Comparison of ENCODE assay signal across 9 cellular contexts in genomic region chr19:1872807-1873523, GRCh38. TPM values are rescaled to one million over a fixed set of nuclear protein-coding genes. Genes with fewer than 3 reads are reported as not detected.
DNase-seq lines count a peak whose midpoint lies in the region; ATAC-seq and TF ChIP-seq lines count a peak whose summit lies in the region.
"Had no signal": no experiment of that assay in that cellular context is flagged by ENCODE, and none has a peak within 500 bp of the region (broad histone marks: within the 10 kb centered on the region; RNA-seq: fewer than 3 reads in every experiment).

No MANE protein-coding gene starts in this region.

- peak overlapping the region; percentile 99 for H3K4me3 Mint-ChIP-seq in central memory CD8-positive, alpha-beta T cell
- H3K4me3 Mint-ChIP-seq in naive thymus-derived CD4-positive, alpha-beta T cell: peak overlapping the region in 6 of 10 donors; percentile 16 to 98 (median 26)

- DNase-seq in heart left ventricle (no peak), Right ventricle myocardium inferior (ENCODE audit: missing footprints) (no peak), upper lobe of left lung (no peak), SHP77 (lab: John Stamatoyannopoulos, UW) (no peak), DMS79 treated with DMSO at 0.1 percent for 48 hours (lab: John Stamatoyannopoulos, UW) (no peak)
- no peak for DNase-seq in central memory CD8-positive, alpha-beta T cell (ENCODE audit: low spot score in 2 of 2)
- DNase-seq in naive thymus-derived CD4-positive, alpha-beta T cell: no peak
- DNase-seq in effector memory CD4-positive, alpha-beta T cell: no peak
- DNase-seq: NCI-H1694 treated with DMSO at 0.1 percent for 48 hours had no signal

- peaks cover 36% of the 10 kb centered on the region for H3K36me3 Mint-ChIP-seq in central memory CD8-positive, alpha-beta T cell (ENCODE audit: insufficient read depth)
- peaks cover 0 to 13% (median 0%) of the 10 kb centered on the region in 5 donors for H3K36me3 Mint-ChIP-seq in naive thymus-derived CD4-positive, alpha-beta T cell

- H3K27ac Mint-ChIP-seq in central memory CD8-positive, alpha-beta T cell (ENCODE audit: low read depth): no peak overlapping the region
- peak overlapping the region in 5 of 9 donors; percentile 21 to 96 (median 63) for H3K27ac Mint-ChIP-seq in naive thymus-derived CD4-positive, alpha-beta T cell

- TF ChIP-seq POLR2A in heart left ventricle (IDR thresholded peaks at IDR 0.05) (no peak), upper lobe of left lung (IDR thresholded peaks at IDR 0.05) (no peak)

- H3K27ac ChIP-seq in heart left ventricle: peak overlapping the region; percentile 87 to 98 (median 94)
- peak overlapping the region; percentile 98 for H3K27ac ChIP-seq in naive thymus-derived CD4-positive, alpha-beta T cell (ENCODE audit: low read depth, low read length)
- H3K27ac ChIP-seq in upper lobe of left lung: peak overlapping the region; percentile 64 to 96 (median 84)
- no peak overlapping the region for H3K27ac ChIP-seq in effector memory CD4-positive, alpha-beta T cell (ENCODE audit: insufficient read depth, low read length, poor library complexity, severe bottlenecking)

- intact Hi-C loops in heart left ventricle (cut with DNase I) (no loop called here), Right ventricle myocardium inferior (cut with DNase I) (no loop called here)
- intact Hi-C loops in naive thymus-derived CD4-positive, alpha-beta T cell (cut with micrococcal nuclease): no loop called here

- CTCF ChIA-PET in naive thymus-derived CD4-positive, alpha-beta T cell (lab: Charles Lee): interaction anchor here (0.5 kb wide), 2 partner anchors 24 to 30 kb away, joined by 3 to 7 read pairs; no protein-coding TSS in a partner anchor

- 64 to 78% (median 70%) methylated on average over 9 to 25 of the region's 25 CpGs for WGBS in heart left ventricle, 4 donors
- 73 to 88% methylated on average over 12 to 17 of the region's 25 CpGs for WGBS in upper lobe of left lung, 2 donors

- H3K27me3 ChIP-seq in heart left ventricle: no peaks in the 10 kb centered on the region
- no peaks in the 10 kb centered on the region for H3K27me3 ChIP-seq in naive thymus-derived CD4-positive, alpha-beta T cell (ENCODE audit: control insufficient read depth in 2 of 2, insufficient read depth in 2 of 2, low read length in 2 of 2)
- H3K27me3 ChIP-seq in upper lobe of left lung: no peaks in the 10 kb centered on the region
- H3K27me3 ChIP-seq in effector memory CD4-positive, alpha-beta T cell (replicated peaks; ENCODE audit: control insufficient read depth, insufficient read depth, low read length, poor library complexity, severe bottlenecking): no peaks in the 10 kb centered on the region

- H3K4me1 ChIP-seq in heart left ventricle (peaks cover 11 to 53% (median 41%) of the 10 kb centered on the region in 12 donors), upper lobe of left lung (peaks cover 42 to 55% (median 49%) of the 10 kb centered on the region in 4 donors)
- peaks cover 21 to 26% of the 10 kb centered on the region in 2 donors for H3K4me1 ChIP-seq in naive thymus-derived CD4-positive, alpha-beta T cell (ENCODE audit: control insufficient read depth in 2 of 2, insufficient read depth in 2 of 2, low read length in 2 of 2)
- peaks cover 27% of the 10 kb centered on the region for H3K4me1 ChIP-seq in effector memory CD4-positive, alpha-beta T cell (ENCODE audit: control insufficient read depth, insufficient read depth, low read length, poor library complexity, severe bottlenecking)

- peak overlapping the region in 10 of 12 donors; percentile 0 to 100 (median 90) for H3K4me3 ChIP-seq in heart left ventricle
- no peak overlapping the region for H3K4me3 ChIP-seq in naive thymus-derived CD4-positive, alpha-beta T cell (ENCODE audit: low read length)
- H3K4me3 ChIP-seq in upper lobe of left lung: peak overlapping the region in 3 of 4 donors; percentile 6 to 98 (median 73)
- no peak overlapping the region for H3K4me3 ChIP-seq in effector memory CD4-positive, alpha-beta T cell (ENCODE audit: insufficient read depth, low read depth, low read length, poor library complexity, severe bottlenecking)

- POLR2A ChIA-PET in naive thymus-derived CD4-positive, alpha-beta T cell (lab: Charles Lee): no interaction called here

- H3K9me3 ChIP-seq in heart left ventricle (no peaks in the 10 kb centered on the region), upper lobe of left lung (no peaks in the 10 kb centered on the region)
- no peaks in the 10 kb centered on the region for H3K9me3 ChIP-seq in naive thymus-derived CD4-positive, alpha-beta T cell (ENCODE audit: control insufficient read depth in 2 of 3, low read length in 3 of 3)
- H3K9me3 ChIP-seq in effector memory CD4-positive, alpha-beta T cell (ENCODE audit: control insufficient read depth, low read length): no peaks in the 10 kb centered on the region

- TF ChIP-seq EP300 in upper lobe of left lung (IDR thresholded peaks at IDR 0.05): no peak

- TF ChIP-seq CTCF in heart left ventricle (IDR thresholded peaks at IDR 0.05): no peak
- TF ChIP-seq CTCF in upper lobe of left lung (IDR thresholded peaks at IDR 0.05): no peak

- peaks cover 26% of the 10 kb centered on the region for H3K4me1 Mint-ChIP-seq in central memory CD8-positive, alpha-beta T cell
- H3K4me1 Mint-ChIP-seq in naive thymus-derived CD4-positive, alpha-beta T cell: peaks cover 16 to 47% (median 28%) of the 10 kb centered on the region in 7 donors

- H3K9me3 Mint-ChIP-seq in central memory CD8-positive, alpha-beta T cell: no peaks in the 10 kb centered on the region
- no peaks in the 10 kb centered on the region for H3K9me3 Mint-ChIP-seq in naive thymus-derived CD4-positive, alpha-beta T cell

- H3K36me3 ChIP-seq in heart left ventricle (peaks cover 0 to 17% (median 10%) of the 10 kb centered on the region in 9 donors), upper lobe of left lung (peaks cover 0 to 13% (median 4%) of the 10 kb centered on the region in 4 donors)
- H3K36me3 ChIP-seq in naive thymus-derived CD4-positive, alpha-beta T cell (ENCODE audit: control insufficient read depth in 2 of 3, insufficient read depth in 3 of 3, low read length in 3 of 3): peaks cover 0 to 38% (median 4%) of the 10 kb centered on the region in 3 experiments
- H3K36me3 ChIP-seq in effector memory CD4-positive, alpha-beta T cell (ENCODE audit: control insufficient read depth, insufficient read depth, low read length): peaks cover 13% of the 10 kb centered on the region

- H3K27me3 Mint-ChIP-seq in central memory CD8-positive, alpha-beta T cell: no peaks in the 10 kb centered on the region
- peaks cover 0 to 2% (median 0%) of the 10 kb centered on the region in 5 donors for H3K27me3 Mint-ChIP-seq in naive thymus-derived CD4-positive, alpha-beta T cell

- ATAC-seq in heart left ventricle (peak in 2 of 4 donors; percentile 3 to 5), Right ventricle myocardium inferior (no peak), upper lobe of left lung (ENCODE audit: low FRiP score in 2 of 2) (peak in 1 of 2 donors; percentile 5)
- no peak for ATAC-seq in central memory CD8-positive, alpha-beta T cell (replicated peaks; ENCODE audit: extremely low read depth, poor library complexity, severe bottlenecking)
- no peak for ATAC-seq in naive thymus-derived CD4-positive, alpha-beta T cell

RNA-seq across cellular contexts. Expression of gene KLF16, which starts 9.6 kb away (rescaled TPM):
- total RNA-seq in heart left ventricle (10 to 100 TPM in 4 of 9 donors, 1 to 10 TPM in 5; 2.9 to 19.7 (median 9.2) TPM), Right ventricle myocardium inferior (11.0 TPM), upper lobe of left lung (10 to 100 TPM in 4 of 6 donors, 1 to 10 TPM in 2; 6.9 to 39.9 (median 16.4) TPM)
- 10 to 100 TPM in 1 of 2 donors, 1 to 10 TPM in 1; 3.5 to 10.2 TPM for polyA plus RNA-seq in heart left ventricle
- total RNA-seq in naive thymus-derived CD4-positive, alpha-beta T cell: 10 to 100 TPM; 20.5 to 65.2 (median 21.1) TPM
- polyA plus RNA-seq in naive thymus-derived CD4-positive, alpha-beta T cell: under 1 TPM; 0.41 to 0.47 TPM

RNA-seq across cellular contexts. Expression of gene ABHD17A, which starts 12.3 kb away (rescaled TPM):
- 100 to 1,000 TPM in 2 of 9 donors, 10 to 100 TPM in 7; 48.5 to 121 (median 52.0) TPM for total RNA-seq in heart left ventricle
- polyA plus RNA-seq in heart left ventricle: 100 to 1,000 TPM in 1 of 2 donors, 10 to 100 TPM in 1; 64.1 to 116 TPM
- 61.5 TPM for total RNA-seq in Right ventricle myocardium inferior
- 100 to 1,000 TPM in 4 of 5 experiments, 10 to 100 TPM in 1; 92.9 to 175 (median 127) TPM for total RNA-seq in naive thymus-derived CD4-positive, alpha-beta T cell
- 100 to 1,000 TPM; 135 to 140 TPM for polyA plus RNA-seq in naive thymus-derived CD4-positive, alpha-beta T cell
- total RNA-seq in upper lobe of left lung: 100 to 1,000 TPM in 4 of 6 donors, 10 to 100 TPM in 2; 63.4 to 143 (median 108) TPM

RNA-seq across cellular contexts. Expression of gene REXO1, which starts 24.7 kb away (rescaled TPM):
- total RNA-seq in heart left ventricle (10 to 100 TPM; 13.2 to 22.4 (median 16.5) TPM), Right ventricle myocardium inferior (17.8 TPM), upper lobe of left lung (100 to 1,000 TPM in 1 of 6 donors, 10 to 100 TPM in 5; 17.0 to 106 (median 38.8) TPM)
- polyA plus RNA-seq in heart left ventricle: 10 to 100 TPM; 16.3 to 16.4 TPM
- total RNA-seq in naive thymus-derived CD4-positive, alpha-beta T cell: 10 to 100 TPM; 52.7 to 92.6 (median 73.1) TPM
- 1 to 10 TPM; 5.4 to 9.6 TPM for polyA plus RNA-seq in naive thymus-derived CD4-positive, alpha-beta T cell

RNA-seq across cellular contexts. Expression of gene ADAT3, which starts 32.2 kb away (rescaled TPM):
- total RNA-seq in heart left ventricle (1 to 10 TPM; 1.2 to 5.1 (median 1.9) TPM), Right ventricle myocardium inferior (1.6 TPM), upper lobe of left lung (10 to 100 TPM in 4 of 6 donors, 1 to 10 TPM in 2; 6.1 to 25.1 (median 12.0) TPM)
- 1 to 10 TPM; 1.6 to 3.1 TPM for polyA plus RNA-seq in heart left ventricle
- total RNA-seq in naive thymus-derived CD4-positive, alpha-beta T cell: 10 to 100 TPM in 2 of 5 experiments, 1 to 10 TPM in 3; 3.5 to 13.5 (median 6.1) TPM
- polyA plus RNA-seq in naive thymus-derived CD4-positive, alpha-beta T cell: 1 to 10 TPM; 2.2 to 5.9 TPM

RNA-seq across cellular contexts. Expression of gene SCAMP4, which starts 32.2 kb away (rescaled TPM):
- 10 to 100 TPM; 13.5 to 38.8 (median 19.1) TPM for total RNA-seq in heart left ventricle
- polyA plus RNA-seq in heart left ventricle: 10 to 100 TPM; 15.4 to 28.3 TPM
- 17.9 TPM for total RNA-seq in Right ventricle myocardium inferior
- 10 to 100 TPM; 17.6 to 35.5 (median 23.0) TPM for total RNA-seq in naive thymus-derived CD4-positive, alpha-beta T cell
- polyA plus RNA-seq in naive thymus-derived CD4-positive, alpha-beta T cell: 10 to 100 TPM; 11.8 to 12.8 TPM
- total RNA-seq in upper lobe of left lung: 100 to 1,000 TPM in 1 of 6 donors, 10 to 100 TPM in 5; 52.0 to 117 (median 75.3) TPM

Comparison
In these comparisons a context has a peak if more than half of its experiments do, and no peak if none do; other contexts are left out.
1. H3K4me3 ChIP-seq: peak in heart left ventricle (10 of 12) and upper lobe of left lung (3 of 4); none in naive thymus-derived CD4-positive, alpha-beta T cell (single experiment) and effector memory CD4-positive, alpha-beta T cell (single experiment).